22 cellular contexts compared by ENCODE assay signal in genomic region chr7:98289333-98289875, GRCh38. TPM values are rescaled to one million over a fixed set of nuclear protein-coding genes. Genes with fewer than 3 reads are reported as not detected.
A peak's percentile ranks its signal among the peaks of the same experiment; 100 is the strongest.
DNase-seq lines count a peak whose midpoint lies in the region; ATAC-seq and TF ChIP-seq lines count a peak whose summit lies in the region.
"Had no signal": no experiment of that assay in that cellular context is flagged by ENCODE, and none has a peak within 500 bp of the region (broad histone marks: within the 10 kb centered on the region; RNA-seq: fewer than 3 reads in every experiment).

No MANE protein-coding gene starts in this region.

- H3K4me3 ChIP-seq in heart right ventricle (no peak overlapping the region), Panc1 (ENCODE audit: low read depth in 2 of 2, low read length in 2 of 2) (no peak overlapping the region), iPS-15b (ENCODE audit: low read depth, low read length) (no peak overlapping the region), Caco-2 (ENCODE audit: low read depth, low read length) (no peak overlapping the region)
- no peak overlapping the region for H3K4me3 ChIP-seq in CD8-positive, alpha-beta T cell (ENCODE audit: low read depth, low read length)
- H3K4me3 ChIP-seq: suprapubic skin had no signal

- no peak overlapping the region for H3K27ac Mint-ChIP-seq in CD8-positive, alpha-beta T cell
- no peak overlapping the region for H3K27ac Mint-ChIP-seq in Caco-2 (ENCODE audit: unreplicated experiment)
- H3K27ac Mint-ChIP-seq: activated CD4-positive, alpha-beta memory T cell treated with anti-CD3 and anti-CD28 coated beads, Interleukin-2, amount 10 ng/mL, durations not matched to agents 7 days and 5 days; activated naive CD4-positive, alpha-beta T cell treated with anti-CD3 and anti-CD28 coated beads for 36 hours; CD4-positive, alpha-beta T cell; T-helper 1 cell treated with Interleukin-12 subunit alpha and Interleukin-12 subunit beta and Interleukin-4 antibody, amounts not matched to agents 30 μg/mL and 1 μg/mL, for 36 hours had no signal

- no peaks in the 10 kb centered on the region for H3K9me3 Mint-ChIP-seq in CD8-positive, alpha-beta T cell
- no peaks in the 10 kb centered on the region for H3K9me3 Mint-ChIP-seq in Caco-2 (ENCODE audit: unreplicated experiment)
- H3K9me3 Mint-ChIP-seq: activated CD4-positive, alpha-beta memory T cell treated with anti-CD3 and anti-CD28 coated beads, Interleukin-2, amount 10 ng/mL, durations not matched to agents 7 days and 5 days; activated naive CD4-positive, alpha-beta T cell treated with anti-CD3 and anti-CD28 coated beads for 36 hours; CD4-positive, alpha-beta T cell; T-helper 1 cell treated with Interleukin-12 subunit alpha and Interleukin-12 subunit beta and Interleukin-4 antibody, amounts not matched to agents 30 μg/mL and 1 μg/mL, for 36 hours had no signal

- no peak for TF ChIP-seq CTCF in heart right ventricle (IDR thresholded peaks at IDR 0.05)
- TF ChIP-seq CTCF in Panc1 (IDR thresholded peaks at IDR 0.05), result no peak
- TF ChIP-seq CTCF in CD8-positive, alpha-beta T cell (IDR thresholded peaks at IDR 0.05), result no peak
- TF ChIP-seq CTCF in Caco-2 (IDR thresholded peaks at IDR 0.05; ENCODE audit: insufficient read depth in 1 of 2, low read depth in 1 of 2, low read length in 1 of 2, severe bottlenecking in 1 of 2, unreplicated experiment in 1 of 2), result no peak

- POLR2A ChIA-PET in Panc1 (lab: Charles Lee), result no interaction called here
- POLR2A ChIA-PET in CD8-positive, alpha-beta T cell (lab: Charles Lee), result interaction anchor here (0.9 kb wide), 1 partner anchor 11 kb away, joined by 3 read pairs; no protein-coding TSS in a partner anchor
- POLR2A ChIA-PET in Caco-2 (lab: Charles Lee), result no interaction called here

- BruUV-seq in Panc1 (replicated peaks; lab: Mats Ljungman, UMichigan) (no TSS peak), Caco-2 (replicated peaks; lab: Mats Ljungman, UMichigan) (no TSS peak)

- intact Hi-C loops in heart right ventricle (cut with DNase I) (no loop called here), left ventricle myocardium superior (cut with micrococcal nuclease) (no loop called here), Panc1 (cut with micrococcal nuclease; ENCODE audit: unreplicated experiment) (no loop called here), Caco-2 (cut with micrococcal nuclease; ENCODE audit: unreplicated experiment) (no loop called here)
- intact Hi-C loops in CD8-positive, alpha-beta T cell (cut with DNase I, micrococcal nuclease), result loop anchor here (10.0 kb wide), 2 partner anchors 55 to 855 kb away; partner anchors contain the start of gene SMURF1 (in 1 of the 2)

- peaks cover 27% of the 10 kb centered on the region for H3K36me3 Mint-ChIP-seq in CD8-positive, alpha-beta T cell
- peaks cover 93% of the 10 kb centered on the region for H3K36me3 Mint-ChIP-seq in Caco-2 (ENCODE audit: insufficient read depth, unreplicated experiment)

- 52 to 76% methylated on average over 3 to 4 of the region's 4 CpGs for WGBS in heart right ventricle, 2 donors

- peaks cover 17% of the 10 kb centered on the region for H3K4me1 Mint-ChIP-seq in CD8-positive, alpha-beta T cell (ENCODE audit: low read depth)
- H3K4me1 Mint-ChIP-seq in Caco-2 (ENCODE audit: low read depth, unreplicated experiment), result peaks cover 16% of the 10 kb centered on the region

- no peak for DNase-seq in heart right ventricle
- no peak for DNase-seq in left ventricle myocardium superior
- no peak for DNase-seq in Panc1 (ENCODE audit: low read depth, low spot score)
- DNase-seq in substantia nigra (lab: John Stamatoyannopoulos, UW), result no peak
- DNase-seq in CD8-positive, alpha-beta T cell, result no peak
- no peak for DNase-seq in Caco-2
- DNase-seq: activated CD4-positive, alpha-beta memory T cell treated with anti-CD3 and anti-CD28 coated beads, Interleukin-2, amount 10 ng/mL, durations not matched to agents 7 days and 5 days; activated naive CD4-positive, alpha-beta T cell treated with anti-CD3 and anti-CD28 coated beads for 36 hours; activated T-cell treated with anti-CD3 and anti-CD28 coated beads, Interleukin-2, amount 50 U/mL, for 1 hour; CD4-positive, alpha-beta T cell; DMS79 treated with DMSO at 0.1 percent for 48 hours; hypothalamus; KG1; NCI-H1092; NCI-H2107; NCI-H524 treated with DMSO at 0.1 percent for 48 hours; stimulated activated CD4-positive, alpha-beta T cell treated with anti-CD3 and anti-CD28 coated beads, Interleukin-12 subunit alpha, Interleukin-12 subunit beta, amount 100 ng/mL, for 4 hours; WERI-Rb-1 had no signal

- H3K4me1 ChIP-seq in heart right ventricle, result peaks cover 38 to 65% (median 54%) of the 10 kb centered on the region in 9 donors
- H3K4me1 ChIP-seq in Panc1 (ENCODE audit: control insufficient read depth, insufficient read depth, low read length), result peaks cover 69% of the 10 kb centered on the region
- H3K4me1 ChIP-seq in iPS-15b (ENCODE audit: control insufficient read depth, insufficient read depth, low read length), result peaks cover 10% of the 10 kb centered on the region
- H3K4me1 ChIP-seq in CD8-positive, alpha-beta T cell (ENCODE audit: insufficient read depth, low read length), result peaks cover 13% of the 10 kb centered on the region
- H3K4me1 ChIP-seq in Caco-2, result peaks cover 36% of the 10 kb centered on the region

- H3K27ac ChIP-seq in heart right ventricle (peak overlapping the region in 8 of 10 donors; percentile 23 to 98 (median 44)), Panc1 (ENCODE audit: low read length) (peak overlapping the region; percentile 76), substantia nigra (ENCODE audit: low read depth, low read length, poor library complexity, severe bottlenecking) (peak overlapping the region; percentile 27)
- no peak overlapping the region for H3K27ac ChIP-seq in CD8-positive, alpha-beta T cell (ENCODE audit: low read depth, low read length)
- H3K27ac ChIP-seq: suprapubic skin, WERI-Rb-1 had no signal

- ATAC-seq in heart right ventricle (no peak), left ventricle myocardium superior (no peak), Panc1 (no peak), GM21381 (IDR thresholded peaks at IDR 0.05; ENCODE audit: unreplicated experiment) (no peak)
- ATAC-seq in CD8-positive, alpha-beta T cell, result no peak

- H3K9ac ChIP-seq in iPS-15b (ENCODE audit: low read depth, low read length), result peak overlapping the region; percentile 12

- in situ Hi-C loops in Panc1 (cut with HindIII; ENCODE audit: low pct_unique_long_range_greater_than_20kb, low sequenced_read_pairs), result loop anchor here (25.0 kb wide), 1 partner anchor 98 kb away; no protein-coding TSS in a partner anchor

- H3K27me3 Mint-ChIP-seq in CD8-positive, alpha-beta T cell (ENCODE audit: low read depth), result no peaks in the 10 kb centered on the region
- H3K27me3 Mint-ChIP-seq in Caco-2 (ENCODE audit: insufficient read depth, unreplicated experiment), result no peaks in the 10 kb centered on the region
- H3K27me3 Mint-ChIP-seq: activated CD4-positive, alpha-beta memory T cell treated with anti-CD3 and anti-CD28 coated beads, Interleukin-2, amount 10 ng/mL, durations not matched to agents 7 days and 5 days; CD4-positive, alpha-beta T cell had no signal

- H3K9me3 ChIP-seq in heart right ventricle, result no peaks in the 10 kb centered on the region
- no peaks in the 10 kb centered on the region for H3K9me3 ChIP-seq in Panc1 (ENCODE audit: control insufficient read depth, insufficient read depth, low read depth, low read length)
- no peaks in the 10 kb centered on the region for H3K9me3 ChIP-seq in iPS-15b (ENCODE audit: control insufficient read depth, insufficient read depth, low read length)
- no peaks in the 10 kb centered on the region for H3K9me3 ChIP-seq in CD8-positive, alpha-beta T cell (ENCODE audit: low read length)
- no peaks in the 10 kb centered on the region for H3K9me3 ChIP-seq in Caco-2
- H3K9me3 ChIP-seq: suprapubic skin had no signal

- no peaks in the 10 kb centered on the region for H3K27me3 ChIP-seq in heart right ventricle
- H3K27me3 ChIP-seq in Panc1 (ENCODE audit: control insufficient read depth, insufficient read depth, low read length), result no peaks in the 10 kb centered on the region
- H3K27me3 ChIP-seq in iPS-15b (ENCODE audit: control insufficient read depth, insufficient read depth, low read length), result no peaks in the 10 kb centered on the region
- no peaks in the 10 kb centered on the region for H3K27me3 ChIP-seq in CD8-positive, alpha-beta T cell (ENCODE audit: insufficient read depth, low read length)
- H3K27me3 ChIP-seq in Caco-2 (replicated peaks; ENCODE audit: control insufficient read depth, insufficient read depth, low read length), result no peaks in the 10 kb centered on the region
- H3K27me3 ChIP-seq: suprapubic skin had no signal

- CTCF ChIA-PET in Panc1 (lab: Charles Lee), result no interaction called here
- CTCF ChIA-PET in CD8-positive, alpha-beta T cell (lab: Charles Lee), result no interaction called here
- CTCF ChIA-PET in Caco-2 (lab: Charles Lee), result no interaction called here

- no peak overlapping the region for H3K4me3 Mint-ChIP-seq in CD8-positive, alpha-beta T cell
- no peak overlapping the region for H3K4me3 Mint-ChIP-seq in Caco-2 (ENCODE audit: unreplicated experiment)
- H3K4me3 Mint-ChIP-seq: activated CD4-positive, alpha-beta memory T cell treated with anti-CD3 and anti-CD28 coated beads, Interleukin-2, amount 10 ng/mL, durations not matched to agents 7 days and 5 days; activated naive CD4-positive, alpha-beta T cell treated with anti-CD3 and anti-CD28 coated beads for 36 hours; CD4-positive, alpha-beta T cell; T-helper 1 cell treated with Interleukin-12 subunit alpha and Interleukin-12 subunit beta and Interleukin-4 antibody, amounts not matched to agents 30 μg/mL and 1 μg/mL, for 36 hours had no signal

- H3K36me3 ChIP-seq in heart right ventricle (peaks cover 0 to 82% (median 18%) of the 10 kb centered on the region in 9 donors), Panc1 (ENCODE audit: control insufficient read depth, insufficient read depth, low read length) (peaks cover 8% of the 10 kb centered on the region), iPS-15b (ENCODE audit: control insufficient read depth, insufficient read depth, low read length) (peaks cover 41% of the 10 kb centered on the region), Caco-2 (ENCODE audit: control insufficient read depth, insufficient read depth, low read length) (peaks cover 2% of the 10 kb centered on the region; the same call in 1 of the 2 replicates)
- peaks cover 4% of the 10 kb centered on the region for H3K36me3 ChIP-seq in CD8-positive, alpha-beta T cell (ENCODE audit: insufficient read depth, low read length)

RNA-seq across cellular contexts. Expression of gene BRI3, which starts 7.9 kb away (rescaled TPM):
- total RNA-seq in heart right ventricle (100 to 1,000 TPM; 174 to 267 (median 218) TPM), left ventricle myocardium superior (269 TPM), Panc1 (2021; ENCODE audit: unreplicated experiment) (344 TPM), Caco-2 (2022) (197 and 224 TPM in 2 replicates)
- 100 to 1,000 TPM; 135 to 206 TPM for polyA plus RNA-seq in heart right ventricle
- 404 TPM for polyA plus RNA-seq in Panc1 (2012; ENCODE audit: insufficient read length)
- total RNA-seq in CD8-positive, alpha-beta T cell, result 10 to 100 TPM; 70.6 to 70.8 TPM

RNA-seq across cellular contexts. Expression of gene TECPR1, which starts 37.4 kb away (rescaled TPM):
- 10 to 100 TPM; 12.8 to 23.8 (median 15.4) TPM for total RNA-seq in heart right ventricle
- 10 to 100 TPM; 13.6 to 15.9 TPM for polyA plus RNA-seq in heart right ventricle
- 25.2 TPM for total RNA-seq in left ventricle myocardium superior
- total RNA-seq in Panc1 (2021; ENCODE audit: unreplicated experiment), result 21.0 TPM
- 28.9 TPM for polyA plus RNA-seq in Panc1 (2012; ENCODE audit: insufficient read length)
- total RNA-seq in CD8-positive, alpha-beta T cell, result 10 to 100 TPM; 64.4 to 68.2 TPM
- 19.0 and 26.4 TPM in 2 replicates for total RNA-seq in Caco-2 (2022)

Comparison
In these comparisons a context has a peak if more than half of its experiments do, and no peak if none do; other contexts are left out.
1. intact Hi-C loops: an anchor here in CD8-positive, alpha-beta T cell (10.0 kb wide); none called in heart right ventricle, left ventricle myocardium superior, Panc1 and Caco-2.